Comparison of ENCODE assay signal across 1 cellular context in the genomic region with DNA sequence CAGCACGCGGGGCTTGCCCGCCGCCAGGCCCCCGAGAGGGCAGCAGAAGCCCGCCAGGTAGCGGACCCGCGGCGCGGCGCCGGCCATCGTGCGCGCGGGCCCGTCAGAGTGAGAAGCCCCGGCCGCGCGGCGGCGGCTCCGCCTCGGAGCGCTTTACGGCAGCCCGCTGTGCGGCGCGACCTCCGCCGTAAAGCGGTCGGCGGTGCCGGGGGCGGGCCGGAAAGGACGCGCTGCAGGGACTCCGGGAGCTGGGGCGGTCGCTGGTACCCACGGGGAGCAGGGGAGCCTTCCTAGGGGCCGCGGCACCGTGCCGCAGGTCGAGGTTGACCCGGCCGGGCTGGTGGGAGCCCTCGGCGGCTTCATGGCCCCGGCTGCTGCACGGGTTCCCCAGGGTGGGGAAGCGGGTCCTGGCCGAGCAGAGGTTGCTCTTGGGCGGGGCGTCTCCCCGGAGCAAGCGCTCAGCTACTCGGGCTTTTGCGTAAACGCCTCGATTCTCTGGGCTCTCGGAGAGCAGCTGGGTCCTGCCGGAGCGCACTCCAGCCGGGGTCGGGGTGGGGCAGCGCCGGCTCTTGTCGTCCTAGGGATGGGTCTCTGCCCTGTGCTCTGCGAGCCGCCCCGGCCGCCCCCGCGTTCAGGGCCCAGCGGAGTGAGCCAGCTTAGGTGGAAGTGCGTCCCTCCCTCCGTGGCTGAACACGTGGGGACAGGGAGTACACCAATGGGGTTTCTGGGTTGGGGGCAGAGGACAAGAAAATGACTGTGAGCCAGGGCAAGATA.
TF ChIP-seq lines count a peak whose summit lies in the region.

A gene with protein sequence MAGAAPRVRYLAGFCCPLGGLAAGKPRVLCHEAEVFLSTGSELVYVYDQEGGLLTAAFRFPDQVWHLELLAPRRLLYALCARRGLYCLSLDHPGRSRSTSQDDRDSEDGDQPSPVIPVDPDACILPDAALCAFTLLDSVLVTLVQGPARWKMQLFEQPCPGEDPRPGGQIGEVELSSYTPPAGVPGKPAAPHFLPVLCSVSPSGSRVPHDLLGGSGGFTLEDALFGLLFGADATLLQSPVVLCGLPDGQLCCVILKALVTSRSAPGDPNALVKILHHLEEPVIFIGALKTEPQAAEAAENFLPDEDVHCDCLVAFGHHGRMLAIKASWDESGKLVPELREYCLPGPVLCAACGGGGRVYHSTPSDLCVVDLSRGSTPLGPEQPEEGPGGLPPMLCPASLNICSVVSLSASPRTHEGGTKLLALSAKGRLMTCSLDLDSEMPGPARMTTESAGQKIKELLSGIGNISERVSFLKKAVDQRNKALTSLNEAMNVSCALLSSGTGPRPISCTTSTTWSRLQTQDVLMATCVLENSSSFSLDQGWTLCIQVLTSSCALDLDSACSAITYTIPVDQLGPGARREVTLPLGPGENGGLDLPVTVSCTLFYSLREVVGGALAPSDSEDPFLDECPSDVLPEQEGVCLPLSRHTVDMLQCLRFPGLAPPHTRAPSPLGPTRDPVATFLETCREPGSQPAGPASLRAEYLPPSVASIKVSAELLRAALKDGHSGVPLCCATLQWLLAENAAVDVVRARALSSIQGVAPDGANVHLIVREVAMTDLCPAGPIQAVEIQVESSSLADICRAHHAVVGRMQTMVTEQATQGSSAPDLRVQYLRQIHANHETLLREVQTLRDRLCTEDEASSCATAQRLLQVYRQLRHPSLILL (minus strand): TSS at position 110 of the 774 bp plus-strand sequence. CDS start 23 bp downstream, at position 87.

TF ChIP-seq in H1, 55 proteins besides CTCF, POLR2A, EP300 and RAD21:
- TF ChIP-seq, protein P1, sequence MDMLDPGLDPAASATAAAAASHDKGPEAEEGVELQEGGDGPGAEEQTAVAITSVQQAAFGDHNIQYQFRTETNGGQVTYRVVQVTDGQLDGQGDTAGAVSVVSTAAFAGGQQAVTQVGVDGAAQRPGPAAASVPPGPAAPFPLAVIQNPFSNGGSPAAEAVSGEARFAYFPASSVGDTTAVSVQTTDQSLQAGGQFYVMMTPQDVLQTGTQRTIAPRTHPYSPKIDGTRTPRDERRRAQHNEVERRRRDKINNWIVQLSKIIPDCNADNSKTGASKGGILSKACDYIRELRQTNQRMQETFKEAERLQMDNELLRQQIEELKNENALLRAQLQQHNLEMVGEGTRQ (IDR thresholded peaks at IDR 0.05; ENCODE audit: low read length) = peak; percentile 13; the same call in 1 of the 2 replicates
- TF ChIP-seq ASH2L (IDR thresholded peaks at IDR 0.05; ENCODE audit: low read length) = peak; percentile 67
- peak; percentile 49 for TF ChIP-seq PHF8 (conservative IDR thresholded peaks at IDR 0.05; ENCODE audit: low read depth, low read length)
- no peak for TF ChIP-seq BCL11A (IDR thresholded peaks at IDR 0.05; ENCODE audit: low read depth in 2 of 2, low read length in 2 of 2)
- TF ChIP-seq SIN3A (conservative IDR thresholded peaks at IDR 0.05 in 1 of 2, IDR thresholded peaks at IDR 0.05 in 1 of 2; ENCODE audit: low read depth in 1 of 2, low read length in 2 of 2) = peak in 1 of 2 experiments; percentile 21; a peak in 2 of 4 replicates
- TF ChIP-seq, protein P2, sequence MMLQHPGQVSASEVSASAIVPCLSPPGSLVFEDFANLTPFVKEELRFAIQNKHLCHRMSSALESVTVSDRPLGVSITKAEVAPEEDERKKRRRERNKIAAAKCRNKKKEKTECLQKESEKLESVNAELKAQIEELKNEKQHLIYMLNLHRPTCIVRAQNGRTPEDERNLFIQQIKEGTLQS (IDR thresholded peaks at IDR 0.05; ENCODE audit: insufficient read depth, low read depth, low read length) = peak; percentile 89; the same call in 1 of the 2 replicates
- TF ChIP-seq, protein P3, sequence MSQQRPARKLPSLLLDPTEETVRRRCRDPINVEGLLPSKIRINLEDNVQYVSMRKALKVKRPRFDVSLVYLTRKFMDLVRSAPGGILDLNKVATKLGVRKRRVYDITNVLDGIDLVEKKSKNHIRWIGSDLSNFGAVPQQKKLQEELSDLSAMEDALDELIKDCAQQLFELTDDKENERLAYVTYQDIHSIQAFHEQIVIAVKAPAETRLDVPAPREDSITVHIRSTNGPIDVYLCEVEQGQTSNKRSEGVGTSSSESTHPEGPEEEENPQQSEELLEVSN (IDR thresholded peaks at IDR 0.05) = no peak; the same call in 1 of the 2 replicates
- no peak for TF ChIP-seq KDM1A (IDR thresholded peaks at IDR 0.05; ENCODE audit: borderline replicate concordance, low read length)
- TF ChIP-seq RNF2 (IDR thresholded peaks at IDR 0.05; ENCODE audit: borderline replicate concordance, low read depth, low read length, missing control alignments, poor library complexity, severe bottlenecking) = no peak
- no peak for TF ChIP-seq BRCA1 (IDR thresholded peaks at IDR 0.05; ENCODE audit: low read depth, low read length)
- TF ChIP-seq EGR1 (IDR thresholded peaks at IDR 0.05; ENCODE audit: borderline replicate concordance, low read depth, low read length) = peak; percentile 1; the same call in 1 of the 2 replicates
- TF ChIP-seq YY1 (IDR thresholded peaks at IDR 0.05; ENCODE audit: low read depth, low read length) = no peak
- peak; percentile 68 for TF ChIP-seq KDM4A (IDR thresholded peaks at IDR 0.05; ENCODE audit: low read depth, low read length, severe bottlenecking)
- TF ChIP-seq TAF7 (optimal IDR thresholded peaks at IDR 0.05; ENCODE audit: borderline replicate concordance, low read depth, low read length) = peak; percentile 69
- no peak for TF ChIP-seq NANOG (IDR thresholded peaks at IDR 0.05; ENCODE audit: insufficient read depth, low read depth, low read length, poor library complexity, severe bottlenecking)
- TF ChIP-seq TBP (IDR thresholded peaks at IDR 0.05; ENCODE audit: low read depth, low read length) = peak; percentile 75
- TF ChIP-seq TCF12 (IDR thresholded peaks at IDR 0.05; ENCODE audit: low read depth, low read length) = no peak
- TF ChIP-seq GTF2F1 (IDR thresholded peaks at IDR 0.05; ENCODE audit: borderline replicate concordance, low read depth, low read length) = no peak
- TF ChIP-seq TAF1 (IDR thresholded peaks at IDR 0.05; ENCODE audit: low read depth, low read length) = peak; percentile 89
